ENCODE assay signal across 1 cellular context in the genomic region with DNA sequence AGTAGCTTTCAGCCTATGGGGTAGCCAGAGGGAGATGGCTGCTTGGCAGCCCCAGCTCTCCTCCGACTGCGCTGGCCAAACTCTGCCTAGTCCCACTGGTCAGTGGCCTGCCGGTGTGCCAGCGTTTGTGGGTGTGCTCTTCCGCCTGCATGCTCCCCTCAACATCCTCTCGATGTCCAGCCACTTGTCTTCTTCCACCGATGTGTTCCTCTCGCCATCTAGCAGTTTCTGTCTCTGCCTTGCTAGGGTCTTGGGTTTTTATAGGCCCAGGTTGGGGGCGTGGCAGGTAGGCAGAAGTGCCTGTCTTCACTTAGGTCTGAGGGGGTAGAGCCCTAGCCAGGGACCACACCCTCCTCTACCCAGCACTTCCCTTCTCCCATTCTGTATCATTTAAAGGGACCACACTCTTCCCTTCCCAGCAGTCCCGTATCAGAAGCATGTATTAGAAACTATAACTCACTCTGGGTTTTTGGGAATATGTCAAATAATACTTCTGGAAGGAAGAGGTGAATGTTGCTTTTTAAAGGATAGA.
TF ChIP-seq lines count a peak whose summit lies in the region.

No MANE protein-coding gene starts in this region.

TF ChIP-seq in WTC11, 78 proteins besides CTCF, POLR2A, EP300 and RAD21 (continued from another document):
- TF ChIP-seq ATF3 (CRISPR knock-in tag; conservative IDR thresholded peaks at IDR 0.05), result no peak
- TF ChIP-seq MLX (CRISPR knock-in tag; IDR thresholded peaks at IDR 0.05), result no peak
- TF ChIP-seq, protein P1, sequence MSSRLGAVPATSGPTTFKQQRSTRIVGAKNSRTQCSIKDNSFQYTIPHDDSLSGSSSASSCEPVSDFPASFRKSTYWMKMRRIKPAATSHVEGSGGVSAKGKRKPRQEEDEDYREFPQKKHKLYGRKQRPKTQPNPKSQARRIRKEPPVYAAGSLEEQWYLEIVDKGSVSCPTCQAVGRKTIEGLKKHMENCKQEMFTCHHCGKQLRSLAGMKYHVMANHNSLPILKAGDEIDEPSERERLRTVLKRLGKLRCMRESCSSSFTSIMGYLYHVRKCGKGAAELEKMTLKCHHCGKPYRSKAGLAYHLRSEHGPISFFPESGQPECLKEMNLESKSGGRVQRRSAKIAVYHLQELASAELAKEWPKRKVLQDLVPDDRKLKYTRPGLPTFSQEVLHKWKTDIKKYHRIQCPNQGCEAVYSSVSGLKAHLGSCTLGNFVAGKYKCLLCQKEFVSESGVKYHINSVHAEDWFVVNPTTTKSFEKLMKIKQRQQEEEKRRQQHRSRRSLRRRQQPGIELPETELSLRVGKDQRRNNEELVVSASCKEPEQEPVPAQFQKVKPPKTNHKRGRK (CRISPR knock-in tag; IDR thresholded peaks at IDR 0.05; ENCODE audit: borderline replicate concordance), result no peak
